ENCODE assay signal across 28 cellular contexts in genomic region chr4:169644802-169645201, GRCh38.
"Had no signal": no experiment of that assay in that cellular context is flagged by ENCODE, and none has a peak within 500 bp of the region (broad histone marks: within the 10 kb centered on the region; RNA-seq: fewer than 3 reads in every experiment).

No MANE protein-coding gene starts in this region.

- H3K36me3 ChIP-seq: breast epithelium had no signal

- DNase-seq: activated CD4-positive, alpha-beta memory T cell treated with anti-CD3 and anti-CD28 coated beads for 36 hours; activated CD4-positive, alpha-beta T cell treated with anti-CD3 and anti-CD28 coated beads for 1 hour; activated CD4-positive, alpha-beta T cell treated with anti-CD3 and anti-CD28 coated beads for 4 hours; activated CD8-positive, alpha-beta memory T cell treated with anti-CD3 and anti-CD28 coated beads, Interleukin-2, amount 10 ng/mL, durations not matched to agents 7 days and 5 days; activated CD8-positive, alpha-beta memory T cell treated with anti-CD3 and anti-CD28 coated beads, Interleukin-2, amount 50 U/mL, for 4 hours; activated CD8-positive, alpha-beta T cell treated with anti-CD3 and anti-CD28 coated beads, Interleukin-2, amount 10 ng/mL, durations not matched to agents 7 days and 5 days; activated gamma-delta T cell; activated naive CD4-positive, alpha-beta T cell; activated naive CD4-positive, alpha-beta T cell treated with anti-CD3 and anti-CD28 coated beads, Interleukin-2, amount 10 ng/mL, durations not matched to agents 7 days and 5 days; activated naive CD8-positive, alpha-beta T cell treated with anti-CD3 and anti-CD28 coated beads, Interleukin-2, amount 10 ng/mL, durations not matched to agents 7 days and 5 days; activated T-cell treated with anti-CD3 and anti-CD28 coated beads, Interleukin-2, amount 50 U/mL, for 24 hours; activated T-cell treated with anti-CD3 and anti-CD28 coated beads, Interleukin-2, amount 50 U/mL, for 72 hours; central memory CD4-positive, alpha-beta T cell; cortex of kidney; dermis blood vessel endothelial cell; effector CD4-positive, alpha-beta T cell; effector memory CD8-positive, alpha-beta T cell; erythroblast; foreskin keratinocyte; gastrocnemius medialis; glutamatergic neuron; T-helper 2 cell had no signal

- H3K27ac ChIP-seq: ascending aorta, breast epithelium, cardiac muscle cell, esophagus muscularis mucosa, foreskin keratinocyte, gastrocnemius medialis had no signal

- H3K27me3 ChIP-seq: ascending aorta, breast epithelium, cardiac muscle cell, esophagus muscularis mucosa, foreskin keratinocyte, gastrocnemius medialis had no signal

- H3K27ac Mint-ChIP-seq: activated CD4-positive, alpha-beta memory T cell treated with anti-CD3 and anti-CD28 coated beads for 36 hours; activated CD8-positive, alpha-beta memory T cell treated with anti-CD3 and anti-CD28 coated beads, Interleukin-2, amount 10 ng/mL, durations not matched to agents 7 days and 5 days; activated CD8-positive, alpha-beta T cell treated with anti-CD3 and anti-CD28 coated beads, Interleukin-2, amount 10 ng/mL, durations not matched to agents 7 days and 5 days; activated naive CD4-positive, alpha-beta T cell treated with anti-CD3 and anti-CD28 coated beads, Interleukin-2, amount 10 ng/mL, durations not matched to agents 7 days and 5 days; activated naive CD4-positive, alpha-beta T cell treated with anti-CD3 and anti-CD28 coated beads, Interleukin-2, amount 50 U/mL, for 72 hours; activated naive CD8-positive, alpha-beta T cell treated with anti-CD3 and anti-CD28 coated beads, Interleukin-2, amount 10 ng/mL, durations not matched to agents 7 days and 5 days; activated T-cell treated with anti-CD3 and anti-CD28 coated beads, Interleukin-2, amount 50 U/mL, for 24 hours; activated T-cell treated with anti-CD3 and anti-CD28 coated beads, Interleukin-2, amount 50 U/mL, for 72 hours; brain had no signal

- H3K4me3 ChIP-seq: ascending aorta, breast epithelium, cardiac muscle cell, esophagus muscularis mucosa, gastrocnemius medialis had no signal

- H3K9me3 ChIP-seq: ascending aorta, breast epithelium, esophagus muscularis mucosa, gastrocnemius medialis had no signal

- ATAC-seq: activated CD8-positive, alpha-beta memory T cell treated with anti-CD3 and anti-CD28 coated beads, Interleukin-2, amount 10 ng/mL, durations not matched to agents 7 days and 5 days; activated CD8-positive, alpha-beta T cell treated with anti-CD3 and anti-CD28 coated beads, Interleukin-2, amount 10 ng/mL, durations not matched to agents 7 days and 5 days; activated naive CD4-positive, alpha-beta T cell treated with anti-CD3 and anti-CD28 coated beads, Interleukin-2, amount 50 U/mL, for 72 hours; activated T-cell treated with anti-CD3 and anti-CD28 coated beads, Interleukin-2, amount 50 U/mL, for 72 hours; effector memory CD8-positive, alpha-beta T cell; foreskin keratinocyte; gastrocnemius medialis had no signal

- H3K9me3 Mint-ChIP-seq: activated CD4-positive, alpha-beta memory T cell treated with anti-CD3 and anti-CD28 coated beads for 36 hours; activated naive CD4-positive, alpha-beta T cell treated with anti-CD3 and anti-CD28 coated beads, Interleukin-2, amount 10 ng/mL, durations not matched to agents 7 days and 5 days; activated naive CD4-positive, alpha-beta T cell treated with anti-CD3 and anti-CD28 coated beads, Interleukin-2, amount 50 U/mL, for 72 hours; activated naive CD8-positive, alpha-beta T cell treated with anti-CD3 and anti-CD28 coated beads, Interleukin-2, amount 10 ng/mL, durations not matched to agents 7 days and 5 days; activated T-cell treated with anti-CD3 and anti-CD28 coated beads, Interleukin-2, amount 50 U/mL, for 24 hours; activated T-cell treated with anti-CD3 and anti-CD28 coated beads, Interleukin-2, amount 50 U/mL, for 72 hours; brain; effector memory CD8-positive, alpha-beta T cell had no signal

- H3K4me1 Mint-ChIP-seq: activated CD8-positive, alpha-beta memory T cell treated with anti-CD3 and anti-CD28 coated beads, Interleukin-2, amount 10 ng/mL, durations not matched to agents 7 days and 5 days; activated naive CD4-positive, alpha-beta T cell treated with anti-CD3 and anti-CD28 coated beads, Interleukin-2, amount 10 ng/mL, durations not matched to agents 7 days and 5 days had no signal

- H3K4me3 Mint-ChIP-seq: activated CD4-positive, alpha-beta memory T cell treated with anti-CD3 and anti-CD28 coated beads for 36 hours; activated CD8-positive, alpha-beta memory T cell treated with anti-CD3 and anti-CD28 coated beads, Interleukin-2, amount 10 ng/mL, durations not matched to agents 7 days and 5 days; activated CD8-positive, alpha-beta T cell treated with anti-CD3 and anti-CD28 coated beads, Interleukin-2, amount 10 ng/mL, durations not matched to agents 7 days and 5 days; activated naive CD4-positive, alpha-beta T cell treated with anti-CD3 and anti-CD28 coated beads, Interleukin-2, amount 10 ng/mL, durations not matched to agents 7 days and 5 days; activated naive CD8-positive, alpha-beta T cell treated with anti-CD3 and anti-CD28 coated beads, Interleukin-2, amount 10 ng/mL, durations not matched to agents 7 days and 5 days; activated T-cell treated with anti-CD3 and anti-CD28 coated beads, Interleukin-2, amount 50 U/mL, for 24 hours; activated T-cell treated with anti-CD3 and anti-CD28 coated beads, Interleukin-2, amount 50 U/mL, for 72 hours; brain; effector memory CD8-positive, alpha-beta T cell had no signal

- H3K27me3 Mint-ChIP-seq: activated CD4-positive, alpha-beta memory T cell treated with anti-CD3 and anti-CD28 coated beads for 36 hours; activated CD8-positive, alpha-beta memory T cell treated with anti-CD3 and anti-CD28 coated beads, Interleukin-2, amount 10 ng/mL, durations not matched to agents 7 days and 5 days; activated naive CD4-positive, alpha-beta T cell treated with anti-CD3 and anti-CD28 coated beads, Interleukin-2, amount 10 ng/mL, durations not matched to agents 7 days and 5 days; activated naive CD8-positive, alpha-beta T cell treated with anti-CD3 and anti-CD28 coated beads, Interleukin-2, amount 10 ng/mL, durations not matched to agents 7 days and 5 days; activated T-cell treated with anti-CD3 and anti-CD28 coated beads, Interleukin-2, amount 50 U/mL, for 24 hours; brain; effector memory CD8-positive, alpha-beta T cell had no signal

- H3K4me1 ChIP-seq: breast epithelium, foreskin keratinocyte had no signal
